9 cellular contexts compared by ENCODE assay signal in the genomic region with DNA sequence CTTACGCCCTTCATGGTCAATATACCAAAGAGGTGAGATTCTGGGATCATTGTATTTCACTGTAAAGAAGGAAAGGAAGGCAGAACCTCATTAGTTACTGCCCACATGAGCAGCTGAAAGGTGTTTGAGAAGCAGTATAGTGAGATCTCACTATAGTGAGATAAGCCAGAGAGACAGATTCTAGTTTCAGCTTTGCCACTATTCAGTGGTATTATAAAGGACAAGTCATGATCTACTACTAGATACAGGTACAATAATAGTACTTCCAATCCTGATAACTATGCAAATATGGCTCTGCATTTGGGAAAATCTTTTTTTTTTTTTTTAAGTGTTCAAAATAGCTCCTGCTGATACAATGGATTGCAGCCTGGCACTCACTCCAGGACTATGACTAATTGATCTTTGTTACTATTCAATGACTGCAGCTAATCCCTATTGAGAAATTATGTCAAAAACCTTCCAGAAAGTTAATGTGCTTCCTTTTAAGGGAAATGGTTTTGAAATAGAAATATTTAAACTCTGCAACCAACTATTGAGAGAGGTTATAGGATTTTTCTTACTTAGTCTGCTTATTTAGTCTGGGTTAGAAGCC. TPM values are rescaled to one million over a fixed set of nuclear protein-coding genes. Genes with fewer than 3 reads are reported as not detected.
DNase-seq lines count a peak whose midpoint lies in the region; ATAC-seq and TF ChIP-seq lines count a peak whose summit lies in the region.
"Had no signal": no experiment of that assay in that cellular context is flagged by ENCODE, and none has a peak within 500 bp of the region (broad histone marks: within the 10 kb centered on the region; RNA-seq: fewer than 3 reads in every experiment).

No MANE protein-coding gene starts in this region.

- no peaks in the 10 kb centered on the region for H3K9me3 Mint-ChIP-seq in activated T-helper 2 cell treated with anti-CD3 and anti-CD28 coated beads, Interferon-gamma antibody, Interleukin-2, Interleukin-4, amounts not matched to agents 10 μg/mL and 5 μg/mL and 100 μg/mL, durations not matched to agents 14 hours and 24 hours and 36 hours

- H3K4me3 Mint-ChIP-seq in activated T-helper 2 cell treated with anti-CD3 and anti-CD28 coated beads, Interferon-gamma antibody, Interleukin-2, Interleukin-4, amounts not matched to agents 10 μg/mL and 5 μg/mL and 100 μg/mL, durations not matched to agents 14 hours and 24 hours and 36 hours (ENCODE audit: low read depth), result no peak overlapping the region

- no peak overlapping the region for H3K27ac ChIP-seq in mammary epithelial cell (ENCODE audit: insufficient read depth, low read depth, low read length)

- H3K4me1 ChIP-seq in mammary epithelial cell (ENCODE audit: insufficient read depth, low read length), result peaks cover 6% of the 10 kb centered on the region

- H3K4me1 Mint-ChIP-seq in activated T-helper 2 cell treated with anti-CD3 and anti-CD28 coated beads, Interferon-gamma antibody, Interleukin-2, Interleukin-4, amounts not matched to agents 10 μg/mL and 5 μg/mL and 100 μg/mL, durations not matched to agents 14 hours and 24 hours and 36 hours (ENCODE audit: low read depth), result no peaks in the 10 kb centered on the region

- no peak overlapping the region for H3K4me3 ChIP-seq in mammary epithelial cell (replicated peaks in 1 of 3; ENCODE audit: insufficient read depth in 1 of 3, low read depth in 2 of 3, low read length in 3 of 3)

- no peak overlapping the region for H3K9ac ChIP-seq in mammary epithelial cell (ENCODE audit: insufficient read depth, low read length)

- intact Hi-C loops in mammary epithelial cell (cut with micrococcal nuclease) (no loop called here), head of caudate nucleus (cut with DNase I) (no loop called here)
- intact Hi-C loops in activated T-helper 2 cell treated with anti-CD3 and anti-CD28 coated beads, Interferon-gamma antibody, Interleukin-2, Interleukin-4, amounts not matched to agents 10 μg/mL and 5 μg/mL and 100 μg/mL, durations not matched to agents 14 hours and 24 hours and 36 hours (cut with micrococcal nuclease), result no loop called here

- no peaks in the 10 kb centered on the region for H3K9me3 ChIP-seq in mammary epithelial cell (replicated peaks; ENCODE audit: insufficient read depth, low read length)

- H2AFZ ChIP-seq in mammary epithelial cell (ENCODE audit: low read depth, low read length), result no peak overlapping the region

- no peaks in the 10 kb centered on the region for H3K27me3 Mint-ChIP-seq in activated T-helper 2 cell treated with anti-CD3 and anti-CD28 coated beads, Interferon-gamma antibody, Interleukin-2, Interleukin-4, amounts not matched to agents 10 μg/mL and 5 μg/mL and 100 μg/mL, durations not matched to agents 14 hours and 24 hours and 36 hours (ENCODE audit: low read depth)

- H4K20me1 ChIP-seq in mammary epithelial cell (ENCODE audit: insufficient read depth, low read length), result no peaks in the 10 kb centered on the region

- DNase-seq in mammary epithelial cell, result peak; percentile 4
- peak; percentile 41 for DNase-seq in pulmonary artery endothelial cell (ENCODE audit: low read depth, low spot score)
- DNase-seq in NCI-H69 (lab: John Stamatoyannopoulos, UW), result no peak
- no peak for DNase-seq in NCI-H146 treated with DMSO at 0.1 percent for 48 hours (lab: John Stamatoyannopoulos, UW; ENCODE audit: unreplicated experiment)
- DNase-seq in activated T-helper 2 cell treated with anti-CD3 and anti-CD28 coated beads, Interferon-gamma antibody, Interleukin-2, Interleukin-4, amounts not matched to agents 10 μg/mL and 5 μg/mL and 100 μg/mL, durations not matched to agents 14 hours and 24 hours and 36 hours (ENCODE audit: low spot score), result no peak
- no peak for DNase-seq in head of caudate nucleus
- DNase-seq: activated effector memory CD4-positive, alpha-beta T cell treated with anti-CD3 and anti-CD28 coated beads, Interleukin-2, amount 50 U/mL, for 16 hours had no signal

- no TSS peak for BruUV-seq in mammary epithelial cell (replicated peaks; lab: Mats Ljungman, UMichigan)

- in situ Hi-C loops in mammary epithelial cell (cut with MboI; ENCODE audit: low sequenced_read_pairs in 2 of 2), result no loop called here

- no peaks in the 10 kb centered on the region for H3K79me2 ChIP-seq in mammary epithelial cell (ENCODE audit: insufficient read depth, low read length)

- no peaks in the 10 kb centered on the region for H3K36me3 ChIP-seq in mammary epithelial cell (ENCODE audit: insufficient read depth, low read length)

- ATAC-seq in GM18909 (IDR thresholded peaks at IDR 0.05; ENCODE audit: poor library complexity, unreplicated experiment) (peak; percentile 46), HG03060 (IDR thresholded peaks at IDR 0.05; ENCODE audit: low read depth, unreplicated experiment) (peak; percentile 10)

- CTCF ChIA-PET in mammary epithelial cell (lab: Charles Lee; ENCODE audit: low non-redundant PET), result no interaction called here

- no peak for TF ChIP-seq CTCF in mammary epithelial cell (conservative IDR thresholded peaks at IDR 0.05 in 1 of 2, IDR thresholded peaks at IDR 0.05 in 1 of 2; ENCODE audit: extremely low read depth in 1 of 2, insufficient read depth in 1 of 2, low read depth in 1 of 2, low read length in 2 of 2)

- 100% methylated on average over 1 of the region's 1 CpG for WGBS in mammary epithelial cell (ENCODE audit: low coverage, missing lambda C conversion rate)

- dilution Hi-C loops in mammary epithelial cell (cut with HindIII; ENCODE audit: low sequenced_read_pairs), result no loop called here

- H3K27me3 ChIP-seq in mammary epithelial cell (ENCODE audit: insufficient read depth, low read length), result no peaks in the 10 kb centered on the region

- peaks cover 34% of the 10 kb centered on the region for H3K36me3 Mint-ChIP-seq in activated T-helper 2 cell treated with anti-CD3 and anti-CD28 coated beads, Interferon-gamma antibody, Interleukin-2, Interleukin-4, amounts not matched to agents 10 μg/mL and 5 μg/mL and 100 μg/mL, durations not matched to agents 14 hours and 24 hours and 36 hours (ENCODE audit: low read depth)

- H3K4me2 ChIP-seq in mammary epithelial cell (ENCODE audit: insufficient read depth, low read depth, low read length), result no peak overlapping the region

- H3K27ac Mint-ChIP-seq in activated T-helper 2 cell treated with anti-CD3 and anti-CD28 coated beads, Interferon-gamma antibody, Interleukin-2, Interleukin-4, amounts not matched to agents 10 μg/mL and 5 μg/mL and 100 μg/mL, durations not matched to agents 14 hours and 24 hours and 36 hours, result no peak overlapping the region

RNA-seq across cellular contexts. Expression of a gene that starts 8.3 kb away (rescaled TPM):
- total RNA-seq in mammary epithelial cell (10 to 100 TPM; 38.6 to 42.0 TPM), pulmonary artery endothelial cell (37.9 and 52.5 TPM in 2 replicates)
- 34.5 TPM for polyA plus RNA-seq in mammary epithelial cell
- polyA minus RNA-seq in mammary epithelial cell, result 37.3 TPM
- 47.2 and 47.3 TPM in 2 replicates for total RNA-seq in activated T-helper 2 cell treated with anti-CD3 and anti-CD28 coated beads, Interferon-gamma antibody, Interleukin-2, Interleukin-4, amounts not matched to agents 10 μg/mL and 5 μg/mL and 100 μg/mL, durations not matched to agents 14 hours and 24 hours and 36 hours

RNA-seq across cellular contexts. Expression of a gene that starts 57.0 kb away (rescaled TPM):
- total RNA-seq in mammary epithelial cell (1 to 10 TPM; 2.2 TPM), pulmonary artery endothelial cell (0.56 and 1.3 TPM in 2 replicates)
- 0.91 TPM for polyA plus RNA-seq in mammary epithelial cell
- not detected for polyA minus RNA-seq in mammary epithelial cell
- 0.23 and 0.46 TPM in 2 replicates for total RNA-seq in activated T-helper 2 cell treated with anti-CD3 and anti-CD28 coated beads, Interferon-gamma antibody, Interleukin-2, Interleukin-4, amounts not matched to agents 10 μg/mL and 5 μg/mL and 100 μg/mL, durations not matched to agents 14 hours and 24 hours and 36 hours

RNA-seq across cellular contexts. Expression of a gene that starts 57.2 kb away (rescaled TPM):
- total RNA-seq in mammary epithelial cell, result 10 to 100 TPM; 16.9 to 17.3 TPM
- polyA plus RNA-seq in mammary epithelial cell, result 17.0 TPM
- polyA minus RNA-seq in mammary epithelial cell, result 1.9 TPM
- 19.5 and 20.4 TPM in 2 replicates for total RNA-seq in pulmonary artery endothelial cell
- total RNA-seq in activated T-helper 2 cell treated with anti-CD3 and anti-CD28 coated beads, Interferon-gamma antibody, Interleukin-2, Interleukin-4, amounts not matched to agents 10 μg/mL and 5 μg/mL and 100 μg/mL, durations not matched to agents 14 hours and 24 hours and 36 hours, result 24.6 and 25.0 TPM in 2 replicates

Comparison
In these comparisons a context has a peak if more than half of its experiments do, and no peak if none do; other contexts are left out.
1. DNase-seq: peak in mammary epithelial cell (single experiment) and pulmonary artery endothelial cell (single experiment); none in NCI-H69 (single experiment), NCI-H146 treated with DMSO at 0.1 percent for 48 hours (single experiment), activated T-helper 2 cell treated with anti-CD3 and anti-CD28 coated beads, Interferon-gamma antibody, Interleukin-2, Interleukin-4, amounts not matched to agents 10 μg/mL and 5 μg/mL and 100 μg/mL, durations not matched to agents 14 hours and 24 hours and 36 hours (single experiment) and head of caudate nucleus (0 of 42).